Comparison of ENCODE assay signal across 33 cellular contexts in genomic region chr3:45806072-45806471, GRCh38. TPM values are rescaled to one million over a fixed set of nuclear protein-coding genes. Genes with fewer than 3 reads are reported as not detected.
"Had no signal": no experiment of that assay in that cellular context is flagged by ENCODE, and none has a peak within 500 bp of the region (broad histone marks: within the 10 kb centered on the region; RNA-seq: fewer than 3 reads in every experiment).

No MANE protein-coding gene starts in this region.

- H3K9me3 ChIP-seq: esophagus squamous epithelium, ovary, psoas muscle, sigmoid colon, testis, tibial artery, uterus had no signal

- H3K4me1 Mint-ChIP-seq: immature natural killer cell; stimulated activated effector memory CD8-positive, alpha-beta T cell treated with anti-CD3 and anti-CD28 coated beads, Interleukin-12 subunit alpha, Interleukin-12 subunit beta, amount 100 ng/mL, for 72 hours had no signal

- DNase-seq: dermis blood vessel endothelial cell; effector memory CD4-positive, alpha-beta T cell; esophagus squamous epithelium; foreskin melanocyte; glutamatergic neuron; heart right ventricle; hippocampal formation; immature natural killer cell; islet precursor cell; kidney glomerular epithelial cell; left colon; mammary epithelial cell; mesendoderm; midbrain; ovary; posterior cingulate gyrus; psoas muscle; right cardiac atrium; sigmoid colon; stimulated activated CD4-positive, alpha-beta T cell treated with anti-CD3 and anti-CD28 coated beads, Interleukin-2, amount 100 ng/mL, for 24 hours; stimulated activated CD4-positive, alpha-beta T cell treated with anti-CD3 and anti-CD28 coated beads, Interleukin-4, amount 100 ng/mL, for 24 hours; stimulated activated naive CD4-positive, alpha-beta T cell treated with Interleukin-2 at 50 U/mL for 16 hours; substantia nigra; testis; tibial artery; uterus had no signal

- H3K4me3 Mint-ChIP-seq: immature natural killer cell; nephron; neural progenitor cell; stimulated activated effector memory CD8-positive, alpha-beta T cell treated with anti-CD3 and anti-CD28 coated beads, Interleukin-12 subunit alpha, Interleukin-12 subunit beta, amount 100 ng/mL, for 72 hours; type B pancreatic cell had no signal

- H3K4me1 ChIP-seq: esophagus squamous epithelium, psoas muscle, sigmoid colon, testis, tibial artery, uterus had no signal

- H3K9me3 Mint-ChIP-seq: immature natural killer cell; naive thymus-derived CD4-positive, alpha-beta T cell; nephron; neural progenitor cell; stimulated activated effector memory CD8-positive, alpha-beta T cell treated with anti-CD3 and anti-CD28 coated beads, Interleukin-12 subunit alpha, Interleukin-12 subunit beta, amount 100 ng/mL, for 72 hours; type B pancreatic cell had no signal

- H3K27ac ChIP-seq: coronary artery, esophagus squamous epithelium, neural progenitor cell, ovary, psoas muscle, sigmoid colon, testis, tibial artery had no signal

- H3K36me3 ChIP-seq: esophagus squamous epithelium, heart right ventricle, neural progenitor cell, ovary, sigmoid colon, uterus had no signal

- H3K36me3 Mint-ChIP-seq: neural progenitor cell; stimulated activated effector memory CD8-positive, alpha-beta T cell treated with anti-CD3 and anti-CD28 coated beads, Interleukin-12 subunit alpha, Interleukin-12 subunit beta, amount 100 ng/mL, for 72 hours had no signal

- H3K27ac Mint-ChIP-seq: immature natural killer cell; naive thymus-derived CD4-positive, alpha-beta T cell; nephron; neural progenitor cell; stimulated activated effector memory CD8-positive, alpha-beta T cell treated with anti-CD3 and anti-CD28 coated beads, Interleukin-12 subunit alpha, Interleukin-12 subunit beta, amount 100 ng/mL, for 72 hours; type B pancreatic cell had no signal

- H3K27me3 ChIP-seq: esophagus squamous epithelium, heart right ventricle, neural progenitor cell, ovary, sigmoid colon, testis, tibial artery, uterus had no signal

- H3K4me3 ChIP-seq: coronary artery, esophagus squamous epithelium, heart right ventricle, neural progenitor cell, ovary, psoas muscle, sigmoid colon, testis, tibial artery, uterus had no signal

- ATAC-seq: heart right ventricle; left colon; naive thymus-derived CD4-positive, alpha-beta T cell; psoas muscle; right cardiac atrium; stimulated activated effector memory CD8-positive, alpha-beta T cell treated with anti-CD3 and anti-CD28 coated beads, Interleukin-12 subunit alpha, Interleukin-12 subunit beta, amount 100 ng/mL, for 72 hours had no signal

RNA-seq across cellular contexts. Expression of gene SLC6A20, which starts 9.7 kb away (rescaled TPM):
- total RNA-seq: dermis blood vessel endothelial cell; endothelial cell of umbilical vein; naive thymus-derived CD4-positive, alpha-beta T cell; right cardiac atrium had no signal
